In the genomic region with DNA sequence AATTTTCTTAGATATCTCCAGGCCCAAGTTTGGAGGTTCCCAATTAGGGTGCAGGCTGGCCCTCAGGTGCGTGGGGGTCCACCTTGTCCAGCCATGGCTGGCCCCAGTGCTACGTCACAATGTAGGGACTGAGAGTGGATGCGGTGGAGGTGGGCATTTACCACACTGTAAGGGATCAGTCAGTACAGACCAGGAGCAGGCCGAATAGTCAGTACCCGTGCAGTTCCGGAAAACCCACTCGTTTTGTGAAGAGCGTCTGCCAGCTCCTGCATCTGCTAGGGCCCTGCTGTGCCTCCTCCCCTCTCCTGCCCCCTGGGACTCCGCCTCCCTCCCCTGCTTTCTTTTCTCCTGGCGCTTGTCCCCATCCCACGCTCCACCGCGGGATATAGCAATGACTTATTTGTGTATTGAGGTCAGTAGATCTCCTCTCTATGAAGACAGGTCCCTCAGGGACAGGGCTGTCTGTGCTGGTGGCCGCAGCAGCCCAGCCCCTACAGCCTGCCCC, we compare ENCODE assay signal across 10 cellular contexts. TPM values are rescaled to one million over a fixed set of nuclear protein-coding genes. Genes with fewer than 3 reads are reported as not detected.
DNase-seq lines count a peak whose midpoint lies in the region; ATAC-seq and TF ChIP-seq lines count a peak whose summit lies in the region.
"Had no signal": no experiment of that assay in that cellular context is flagged by ENCODE, and none has a peak within 500 bp of the region (broad histone marks: within the 10 kb centered on the region; RNA-seq: fewer than 3 reads in every experiment).

No MANE protein-coding gene starts in this region.

- DNase-seq in BE2C (peak; percentile 93), NCI-H146 treated with DMSO at 0.1 percent for 48 hours (lab: John Stamatoyannopoulos, UW; ENCODE audit: unreplicated experiment) (peak; percentile 7), astrocyte of the cerebellum (ENCODE audit: low read depth) (peak; percentile 20), left lung (no peak), foreskin keratinocyte (no peak), NOMO-1 treated with DMSO at 0.1 percent for 48 hours (lab: John Stamatoyannopoulos, UW; ENCODE audit: unreplicated experiment) (no peak), T-helper 2 cell (no peak)

- in situ Hi-C loops in astrocyte of the cerebellum (cut with HindIII; ENCODE audit: low sequenced_read_pairs) = no loop called here

- TF ChIP-seq CTCF in BE2C (IDR thresholded peaks at IDR 0.05; ENCODE audit: low read depth, low read length) (no peak), astrocyte of the cerebellum (IDR thresholded peaks at IDR 0.05; ENCODE audit: low read depth, low read length, missing control alignments) (no peak), left lung (IDR thresholded peaks at IDR 0.05) (no peak), foreskin keratinocyte (conservative IDR thresholded peaks at IDR 0.05) (no peak)

- H3K9me3 ChIP-seq in BE2C (no peaks in the 10 kb centered on the region), left lung (no peaks in the 10 kb centered on the region)
- H3K9me3 ChIP-seq: esophagus muscularis mucosa, Peyer's patch had no signal

- intact Hi-C loops in left lung (cut with DNase I) = no loop called here

- peak; percentile 25 for ATAC-seq in left lung
- ATAC-seq in foreskin keratinocyte = no peak
- ATAC-seq in GM21576 (IDR thresholded peaks at IDR 0.05; ENCODE audit: unreplicated experiment) = no peak

- H3K27me3 ChIP-seq in BE2C (no peaks in the 10 kb centered on the region), left lung (peaks cover 0 to 17% of the 10 kb centered on the region in 2 donors), foreskin keratinocyte (peaks cover 5% of the 10 kb centered on the region)
- H3K27me3 ChIP-seq: Peyer's patch had no signal

- H3K27ac ChIP-seq in left lung (no peak overlapping the region), foreskin keratinocyte (no peak overlapping the region)
- H3K27ac ChIP-seq: esophagus muscularis mucosa, Peyer's patch had no signal

- H3K36me3 ChIP-seq in BE2C (no peaks in the 10 kb centered on the region), left lung (no peaks in the 10 kb centered on the region)
- H3K36me3 ChIP-seq: esophagus muscularis mucosa, Peyer's patch had no signal

- H3K4me3 ChIP-seq in BE2C (ENCODE audit: low read depth, low read length) (peak overlapping the region; percentile 39), astrocyte of the cerebellum (ENCODE audit: low read depth, low read length) (no peak overlapping the region), left lung (no peak overlapping the region)
- H3K4me3 ChIP-seq: esophagus muscularis mucosa, Peyer's patch had no signal

- H3K4me1 ChIP-seq in BE2C (peaks cover 15% of the 10 kb centered on the region), left lung (no peaks in the 10 kb centered on the region), foreskin keratinocyte (no peaks in the 10 kb centered on the region)
- H3K4me1 ChIP-seq: Peyer's patch had no signal

RNA-seq across cellular contexts. Expression of a gene that starts 50.4 kb away (rescaled TPM):
- 113 TPM for polyA plus RNA-seq in BE2C (2012; ENCODE audit: insufficient read depth, insufficient read length, low read depth)
- total RNA-seq in left lung = 10 to 100 TPM; 14.6 to 20.3 TPM
- 4.8 and 6.1 TPM in 2 replicates for total RNA-seq in foreskin keratinocyte
- 4.6 and 6.5 TPM in 2 replicates for polyA plus RNA-seq in foreskin keratinocyte

RNA-seq across cellular contexts. Expression of a gene that starts 59.5 kb away (rescaled TPM):
- polyA plus RNA-seq in BE2C (2012; ENCODE audit: insufficient read depth, insufficient read length, low read depth) = 46.9 TPM
- total RNA-seq in left lung (1 to 10 TPM in 1 of 2 donors, not detected in 1; 3.6 TPM), foreskin keratinocyte (0.21 and 0.54 TPM in 2 replicates)
- 0.28 and 0.56 TPM in 2 replicates for polyA plus RNA-seq in foreskin keratinocyte

Comparison
In these comparisons a context has a peak if more than half of its experiments do, and no peak if none do; other contexts are left out.
1. DNase-seq: peak in BE2C (single experiment), NCI-H146 treated with DMSO at 0.1 percent for 48 hours (single experiment) and astrocyte of the cerebellum (single experiment); none in left lung (0 of 2), foreskin keratinocyte (0 of 2), NOMO-1 treated with DMSO at 0.1 percent for 48 hours (single experiment) and T-helper 2 cell (0 of 5).